Comparison of ENCODE assay signal across 27 cellular contexts in the genomic region with DNA sequence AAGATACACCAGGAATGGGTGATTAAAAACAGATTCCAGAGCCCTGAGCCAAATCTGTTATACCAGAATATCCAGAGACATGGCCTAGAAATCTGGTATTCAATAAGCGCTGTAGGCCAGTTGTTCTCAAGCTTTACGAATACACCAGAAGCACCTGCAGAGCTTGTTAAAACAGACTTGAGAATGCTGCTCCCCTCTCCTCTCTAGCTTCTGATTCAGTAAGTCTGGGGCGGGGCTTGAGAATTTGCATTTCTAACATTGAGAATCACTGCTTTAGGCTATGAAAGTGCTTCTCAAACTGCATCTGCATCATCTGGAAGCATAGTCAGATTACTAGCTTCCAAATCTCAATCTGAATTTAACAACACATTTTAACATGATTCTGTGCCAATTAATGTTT. TPM values are rescaled to one million over a fixed set of nuclear protein-coding genes. Genes with fewer than 3 reads are reported as not detected.
DNase-seq lines count a peak whose midpoint lies in the region; ATAC-seq, FAIRE-seq and TF ChIP-seq lines count a peak whose summit lies in the region.
"Had no signal": no experiment of that assay in that cellular context is flagged by ENCODE, and none has a peak within 500 bp of the region (broad histone marks: within the 10 kb centered on the region; RNA-seq: fewer than 3 reads in every experiment).

No MANE protein-coding gene starts in this region.

- H3K36me3 Mint-ChIP-seq in WTC11, result no peaks in the 10 kb centered on the region

- intact Hi-C loops in kidney (cut with DNase I), result no loop called here

- no peak for TF ChIP-seq CTCF in WTC11 (IDR thresholded peaks at IDR 0.05)
- no peak for TF ChIP-seq CTCF in kidney (IDR thresholded peaks at IDR 0.05; ENCODE audit: borderline replicate concordance, extremely low read depth, insufficient read depth)

- DNase-seq in GM12892 (ENCODE audit: insufficient read length) (no peak), WTC11 (ENCODE audit: low spot score) (no peak), kidney (no peak), superior temporal gyrus (ENCODE audit: extremely low spot score) (no peak), HEK293T (ENCODE audit: extremely low spot score) (no peak), activated gamma-delta T cell (lab: John Stamatoyannopoulos, UW) (no peak)
- DNase-seq: 8988T; ACHN; AML-193; BE2C; CD4-positive, alpha-beta T cell; CD8-positive, alpha-beta memory T cell; DMS 273 treated with DMSO at 0.1 percent for 48 hours; DMS79; EL; GF-D8; GM23248; H9; HFFc6 had no signal

- CTCF ChIA-PET in WTC11 (lab: Charles Lee), result no interaction called here
- CTCF ChIA-PET in HEK293T (lab: Yijun Ruan, JAX), result no interaction called here

- peaks cover 0 to 2% of the 10 kb centered on the region in 2 donors for H3K4me1 ChIP-seq in kidney (ENCODE audit: control insufficient read depth in 1 of 2, insufficient read depth in 1 of 2, low read depth in 1 of 2, low read length in 2 of 2)
- H3K4me1 ChIP-seq: A549; BE2C; BLaER1 treated with 17β-estradiol and CSF1 and Interleukin-3, amounts not matched to agents 10 nM and 100 nM had no signal

- H3K36me3 ChIP-seq in kidney (ENCODE audit: control insufficient read depth in 1 of 2, insufficient read depth in 2 of 2, low read length in 2 of 2), result no peaks in the 10 kb centered on the region
- H3K36me3 ChIP-seq: BE2C; BLaER1 treated with 17β-estradiol and CSF1 and Interleukin-3, amounts not matched to agents 10 nM and 100 nM had no signal

- peaks cover 9% of the 10 kb centered on the region for H3K9me3 Mint-ChIP-seq in WTC11
- H3K9me3 Mint-ChIP-seq: H9 had no signal

- no peak for TF ChIP-seq POLR2A in GM12892 (IDR thresholded peaks at IDR 0.05; ENCODE audit: low read depth, low read length)

- no peak overlapping the region for H3K9ac ChIP-seq in kidney (ENCODE audit: low read length in 2 of 2)
- H3K9ac ChIP-seq: BLaER1 treated with 17β-estradiol and CSF1 and Interleukin-3, amounts not matched to agents 10 nM and 100 nM; GM23248 had no signal

- peak; percentile 73 for ATAC-seq in WTC11
- ATAC-seq in GM19395 (IDR thresholded peaks at IDR 0.05; ENCODE audit: unreplicated experiment), result no peak
- ATAC-seq: A549, HCT116 had no signal

- H3K4me1 Mint-ChIP-seq in WTC11, result peaks cover 19% of the 10 kb centered on the region
- H3K4me1 Mint-ChIP-seq: CD14-positive monocyte had no signal

- POLR2A ChIA-PET in WTC11 (lab: Charles Lee), result no interaction called here
- POLR2A ChIA-PET in HEK293T (lab: Yijun Ruan, JAX), result no interaction called here

- FAIRE-seq in GM12892 (lab: Jason Lieb, UNC) (peak; percentile 65), kidney (lab: Jason Lieb, UNC) (no peak)
- FAIRE-seq: A549, D721Med, GM12891 had no signal

- H3K27me3 Mint-ChIP-seq in WTC11 (ENCODE audit: low read depth), result no peaks in the 10 kb centered on the region; the same call in 1 of the 2 replicates
- H3K27me3 Mint-ChIP-seq: CD4-positive, alpha-beta T cell; CD8-positive, alpha-beta memory T cell had no signal

- no peak overlapping the region for H3K4me3 Mint-ChIP-seq in WTC11
- H3K4me3 Mint-ChIP-seq: CD14-positive monocyte; CD4-positive, alpha-beta T cell; CD8-positive, alpha-beta memory T cell; H9; HFFc6 had no signal

- H3K9me3 ChIP-seq in kidney (ENCODE audit: control insufficient read depth in 1 of 2, low read length in 2 of 2), result no peaks in the 10 kb centered on the region
- H3K9me3 ChIP-seq: A549, BE2C had no signal

- peak overlapping the region; percentile 16 to 32 for H3K27ac ChIP-seq in kidney (ENCODE audit: low read depth in 2 of 2, low read length in 2 of 2)
- H3K27ac ChIP-seq: A549; BLaER1 treated with 17β-estradiol and CSF1 and Interleukin-3, amounts not matched to agents 10 nM and 100 nM; GM23248 had no signal

- H3K4me3 ChIP-seq in kidney (ENCODE audit: low read length in 2 of 2), result no peak overlapping the region
- H3K4me3 ChIP-seq: A549; BLaER1 treated with 17β-estradiol and CSF1 and Interleukin-3, amounts not matched to agents 10 nM and 100 nM; GM23248 had no signal

- peak overlapping the region; percentile 38; the same call in 1 of the 2 replicates for H3K27ac Mint-ChIP-seq in WTC11
- H3K27ac Mint-ChIP-seq: CD4-positive, alpha-beta T cell; H9; HFFc6 had no signal

TF ChIP-seq in WTC11, 78 proteins besides CTCF, POLR2A, EP300 and RAD21:
- TF ChIP-seq, protein P1, sequence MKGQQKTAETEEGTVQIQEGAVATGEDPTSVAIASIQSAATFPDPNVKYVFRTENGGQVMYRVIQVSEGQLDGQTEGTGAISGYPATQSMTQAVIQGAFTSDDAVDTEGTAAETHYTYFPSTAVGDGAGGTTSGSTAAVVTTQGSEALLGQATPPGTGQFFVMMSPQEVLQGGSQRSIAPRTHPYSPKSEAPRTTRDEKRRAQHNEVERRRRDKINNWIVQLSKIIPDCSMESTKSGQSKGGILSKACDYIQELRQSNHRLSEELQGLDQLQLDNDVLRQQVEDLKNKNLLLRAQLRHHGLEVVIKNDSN (CRISPR knock-in tag; IDR thresholded peaks at IDR 0.05), result no peak
- TF ChIP-seq IRF2 (CRISPR knock-in tag; IDR thresholded peaks at IDR 0.05; ENCODE audit: borderline replicate concordance, low read depth), result no peak
TF ChIP-seq in WTC11: peak in this region for 0.

TF ChIP-seq in HEK293T, 16 proteins besides CTCF, POLR2A, EP300 and RAD21:
- TF ChIP-seq ARNT (IDR thresholded peaks at IDR 0.05) (no peak), FOXA1 (IDR thresholded peaks at IDR 0.05) (no peak), FOXM1 (IDR thresholded peaks at IDR 0.05; ENCODE audit: borderline replicate concordance) (no peak), SUZ12 (IDR thresholded peaks at IDR 0.05) (no peak), SP1 (IDR thresholded peaks at IDR 0.05) (no peak), ZNF384 (IDR thresholded peaks at IDR 0.05) (no peak), LEF1 (IDR thresholded peaks at IDR 0.05; ENCODE audit: borderline replicate concordance) (no peak), L3MBTL2 (conservative IDR thresholded peaks at IDR 0.05) (no peak), CTBP1 (IDR thresholded peaks at IDR 0.05; ENCODE audit: borderline replicate concordance) (no peak), HDGF (IDR thresholded peaks at IDR 0.05; ENCODE audit: borderline replicate concordance) (no peak), FOXK2 (IDR thresholded peaks at IDR 0.05) (no peak), NFRKB (IDR thresholded peaks at IDR 0.05) (no peak), TARDBP (IDR thresholded peaks at IDR 0.05) (no peak), ELF4 (IDR thresholded peaks at IDR 0.05) (no peak), BHLHE40 (IDR thresholded peaks at IDR 0.05; ENCODE audit: borderline replicate concordance) (no peak)
- TF ChIP-seq, protein P2, sequence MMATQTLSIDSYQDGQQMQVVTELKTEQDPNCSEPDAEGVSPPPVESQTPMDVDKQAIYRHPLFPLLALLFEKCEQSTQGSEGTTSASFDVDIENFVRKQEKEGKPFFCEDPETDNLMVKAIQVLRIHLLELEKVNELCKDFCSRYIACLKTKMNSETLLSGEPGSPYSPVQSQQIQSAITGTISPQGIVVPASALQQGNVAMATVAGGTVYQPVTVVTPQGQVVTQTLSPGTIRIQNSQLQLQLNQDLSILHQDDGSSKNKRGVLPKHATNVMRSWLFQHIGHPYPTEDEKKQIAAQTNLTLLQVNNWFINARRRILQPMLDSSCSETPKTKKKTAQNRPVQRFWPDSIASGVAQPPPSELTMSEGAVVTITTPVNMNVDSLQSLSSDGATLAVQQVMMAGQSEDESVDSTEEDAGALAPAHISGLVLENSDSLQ (IDR thresholded peaks at IDR 0.05), result no peak

RNA-seq across cellular contexts. Expression of a gene that starts 20.5 kb away (rescaled TPM):
- 8.2 TPM for polyA plus RNA-seq in GM12892 (2012; ENCODE audit: missing spikeins)
- total RNA-seq in WTC11 (2021) (6.8 to 6.9 TPM (median 6.8 TPM) in 3 replicates), kidney (68.5 TPM)
- polyA plus RNA-seq in kidney (ENCODE audit: insufficient read depth, low read depth, low replicate concordance), result 30.4 TPM
- total RNA-seq: G401 had no signal
